ENCODE assay signal across 1 cellular context in the genomic region with DNA sequence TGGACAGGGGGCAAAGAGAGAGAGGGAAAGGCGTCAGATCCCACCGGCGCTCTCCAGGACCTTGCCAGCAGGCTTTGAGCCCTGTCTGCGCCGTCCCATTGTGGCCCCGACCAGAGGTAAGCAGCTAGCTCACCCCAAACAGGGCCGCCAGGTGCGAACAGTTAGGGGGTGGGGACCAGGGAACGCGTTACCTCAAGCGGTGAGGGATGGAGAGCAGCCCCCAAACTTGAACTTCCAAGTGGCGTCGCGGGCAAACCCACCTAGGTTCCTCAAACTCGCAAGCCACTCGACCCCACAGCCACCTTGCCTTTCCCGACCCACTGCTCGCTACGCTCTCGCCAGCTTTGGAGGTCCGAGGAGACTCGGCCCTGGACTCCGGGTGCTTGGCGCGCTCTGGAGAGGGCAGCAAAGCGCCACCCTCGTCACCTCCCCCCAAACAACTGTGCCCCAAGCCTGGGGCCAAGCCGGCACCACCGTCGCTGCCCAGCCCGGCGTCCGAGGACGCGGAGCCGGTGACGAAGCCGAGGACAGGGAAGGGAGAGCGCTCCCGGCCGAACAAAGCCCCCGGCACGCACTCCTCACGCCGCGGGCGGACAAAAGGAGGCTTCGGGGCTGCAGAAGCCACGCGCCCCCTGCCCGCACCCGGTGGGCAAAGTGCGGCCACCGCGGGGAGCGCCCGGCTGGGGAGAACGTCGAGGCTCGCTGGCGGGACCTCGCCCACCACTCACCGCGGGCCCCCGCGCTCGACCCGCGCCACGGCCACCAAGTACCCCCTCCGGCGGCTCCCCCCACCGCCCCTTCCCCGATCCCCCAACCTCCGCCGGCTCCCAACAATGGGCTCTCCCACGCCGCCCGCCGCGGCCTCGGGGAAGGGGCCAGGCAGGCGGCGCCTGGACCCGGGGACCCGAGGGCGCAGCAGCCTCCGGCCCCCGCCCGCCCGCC.
TF ChIP-seq lines count a peak whose summit lies in the region.

No MANE protein-coding gene starts in this region.

TF ChIP-seq in K562, 482 proteins besides CTCF, POLR2A, EP300 and RAD21 (continued from another document and continues in another):
- TF ChIP-seq, protein P1, sequence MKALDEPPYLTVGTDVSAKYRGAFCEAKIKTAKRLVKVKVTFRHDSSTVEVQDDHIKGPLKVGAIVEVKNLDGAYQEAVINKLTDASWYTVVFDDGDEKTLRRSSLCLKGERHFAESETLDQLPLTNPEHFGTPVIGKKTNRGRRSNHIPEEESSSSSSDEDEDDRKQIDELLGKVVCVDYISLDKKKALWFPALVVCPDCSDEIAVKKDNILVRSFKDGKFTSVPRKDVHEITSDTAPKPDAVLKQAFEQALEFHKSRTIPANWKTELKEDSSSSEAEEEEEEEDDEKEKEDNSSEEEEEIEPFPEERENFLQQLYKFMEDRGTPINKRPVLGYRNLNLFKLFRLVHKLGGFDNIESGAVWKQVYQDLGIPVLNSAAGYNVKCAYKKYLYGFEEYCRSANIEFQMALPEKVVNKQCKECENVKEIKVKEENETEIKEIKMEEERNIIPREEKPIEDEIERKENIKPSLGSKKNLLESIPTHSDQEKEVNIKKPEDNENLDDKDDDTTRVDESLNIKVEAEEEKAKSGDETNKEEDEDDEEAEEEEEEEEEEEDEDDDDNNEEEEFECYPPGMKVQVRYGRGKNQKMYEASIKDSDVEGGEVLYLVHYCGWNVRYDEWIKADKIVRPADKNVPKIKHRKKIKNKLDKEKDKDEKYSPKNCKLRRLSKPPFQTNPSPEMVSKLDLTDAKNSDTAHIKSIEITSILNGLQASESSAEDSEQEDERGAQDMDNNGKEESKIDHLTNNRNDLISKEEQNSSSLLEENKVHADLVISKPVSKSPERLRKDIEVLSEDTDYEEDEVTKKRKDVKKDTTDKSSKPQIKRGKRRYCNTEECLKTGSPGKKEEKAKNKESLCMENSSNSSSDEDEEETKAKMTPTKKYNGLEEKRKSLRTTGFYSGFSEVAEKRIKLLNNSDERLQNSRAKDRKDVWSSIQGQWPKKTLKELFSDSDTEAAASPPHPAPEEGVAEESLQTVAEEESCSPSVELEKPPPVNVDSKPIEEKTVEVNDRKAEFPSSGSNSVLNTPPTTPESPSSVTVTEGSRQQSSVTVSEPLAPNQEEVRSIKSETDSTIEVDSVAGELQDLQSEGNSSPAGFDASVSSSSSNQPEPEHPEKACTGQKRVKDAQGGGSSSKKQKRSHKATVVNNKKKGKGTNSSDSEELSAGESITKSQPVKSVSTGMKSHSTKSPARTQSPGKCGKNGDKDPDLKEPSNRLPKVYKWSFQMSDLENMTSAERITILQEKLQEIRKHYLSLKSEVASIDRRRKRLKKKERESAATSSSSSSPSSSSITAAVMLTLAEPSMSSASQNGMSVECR (CRISPR knock-in tag; IDR thresholded peaks at IDR 0.05): peak; percentile 73
- peak; percentile 76 for TF ChIP-seq WHSC1 (IDR thresholded peaks at IDR 0.05; ENCODE audit: low read length)
- no peak for TF ChIP-seq DIDO1 (tag; IDR thresholded peaks at IDR 0.05; ENCODE audit: low read depth)
- 0 out of 4 replicates have a peak, but pooled peaks of 1 of the 2 experiments have one; percentile 32 for TF ChIP-seq TEAD1 (CRISPR knock-in tag; IDR thresholded peaks at IDR 0.05)
- TF ChIP-seq L3MBTL2 (IDR thresholded peaks at IDR 0.05): peak; percentile 48
- TF ChIP-seq, protein P2, sequence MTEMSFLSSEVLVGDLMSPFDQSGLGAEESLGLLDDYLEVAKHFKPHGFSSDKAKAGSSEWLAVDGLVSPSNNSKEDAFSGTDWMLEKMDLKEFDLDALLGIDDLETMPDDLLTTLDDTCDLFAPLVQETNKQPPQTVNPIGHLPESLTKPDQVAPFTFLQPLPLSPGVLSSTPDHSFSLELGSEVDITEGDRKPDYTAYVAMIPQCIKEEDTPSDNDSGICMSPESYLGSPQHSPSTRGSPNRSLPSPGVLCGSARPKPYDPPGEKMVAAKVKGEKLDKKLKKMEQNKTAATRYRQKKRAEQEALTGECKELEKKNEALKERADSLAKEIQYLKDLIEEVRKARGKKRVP (CRISPR knock-in tag; IDR thresholded peaks at IDR 0.05): no peak
- TF ChIP-seq NFYB (IDR thresholded peaks at IDR 0.05; ENCODE audit: extremely low read depth, insufficient read length): no peak
- TF ChIP-seq, protein P3, sequence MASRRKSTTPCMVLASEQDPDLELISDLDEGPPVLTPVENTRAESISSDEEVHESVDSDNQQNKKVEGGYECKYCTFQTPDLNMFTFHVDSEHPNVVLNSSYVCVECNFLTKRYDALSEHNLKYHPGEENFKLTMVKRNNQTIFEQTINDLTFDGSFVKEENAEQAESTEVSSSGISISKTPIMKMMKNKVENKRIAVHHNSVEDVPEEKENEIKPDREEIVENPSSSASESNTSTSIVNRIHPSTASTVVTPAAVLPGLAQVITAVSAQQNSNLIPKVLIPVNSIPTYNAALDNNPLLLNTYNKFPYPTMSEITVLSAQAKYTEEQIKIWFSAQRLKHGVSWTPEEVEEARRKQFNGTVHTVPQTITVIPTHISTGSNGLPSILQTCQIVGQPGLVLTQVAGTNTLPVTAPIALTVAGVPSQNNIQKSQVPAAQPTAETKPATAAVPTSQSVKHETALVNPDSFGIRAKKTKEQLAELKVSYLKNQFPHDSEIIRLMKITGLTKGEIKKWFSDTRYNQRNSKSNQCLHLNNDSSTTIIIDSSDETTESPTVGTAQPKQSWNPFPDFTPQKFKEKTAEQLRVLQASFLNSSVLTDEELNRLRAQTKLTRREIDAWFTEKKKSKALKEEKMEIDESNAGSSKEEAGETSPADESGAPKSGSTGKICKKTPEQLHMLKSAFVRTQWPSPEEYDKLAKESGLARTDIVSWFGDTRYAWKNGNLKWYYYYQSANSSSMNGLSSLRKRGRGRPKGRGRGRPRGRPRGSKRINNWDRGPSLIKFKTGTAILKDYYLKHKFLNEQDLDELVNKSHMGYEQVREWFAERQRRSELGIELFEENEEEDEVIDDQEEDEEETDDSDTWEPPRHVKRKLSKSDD (conservative IDR thresholded peaks at IDR 0.05; ENCODE audit: low read length): no peak
- no peak for TF ChIP-seq NEUROD1 (IDR thresholded peaks at IDR 0.05; ENCODE audit: borderline replicate concordance, low read depth, low read length, partially characterized antibody)
- TF ChIP-seq MED1 (CRISPR knock-in tag; IDR thresholded peaks at IDR 0.05; ENCODE audit: borderline replicate concordance): no peak
- no peak for TF ChIP-seq KDM1A (IDR thresholded peaks at IDR 0.05)
- TF ChIP-seq, protein P4, sequence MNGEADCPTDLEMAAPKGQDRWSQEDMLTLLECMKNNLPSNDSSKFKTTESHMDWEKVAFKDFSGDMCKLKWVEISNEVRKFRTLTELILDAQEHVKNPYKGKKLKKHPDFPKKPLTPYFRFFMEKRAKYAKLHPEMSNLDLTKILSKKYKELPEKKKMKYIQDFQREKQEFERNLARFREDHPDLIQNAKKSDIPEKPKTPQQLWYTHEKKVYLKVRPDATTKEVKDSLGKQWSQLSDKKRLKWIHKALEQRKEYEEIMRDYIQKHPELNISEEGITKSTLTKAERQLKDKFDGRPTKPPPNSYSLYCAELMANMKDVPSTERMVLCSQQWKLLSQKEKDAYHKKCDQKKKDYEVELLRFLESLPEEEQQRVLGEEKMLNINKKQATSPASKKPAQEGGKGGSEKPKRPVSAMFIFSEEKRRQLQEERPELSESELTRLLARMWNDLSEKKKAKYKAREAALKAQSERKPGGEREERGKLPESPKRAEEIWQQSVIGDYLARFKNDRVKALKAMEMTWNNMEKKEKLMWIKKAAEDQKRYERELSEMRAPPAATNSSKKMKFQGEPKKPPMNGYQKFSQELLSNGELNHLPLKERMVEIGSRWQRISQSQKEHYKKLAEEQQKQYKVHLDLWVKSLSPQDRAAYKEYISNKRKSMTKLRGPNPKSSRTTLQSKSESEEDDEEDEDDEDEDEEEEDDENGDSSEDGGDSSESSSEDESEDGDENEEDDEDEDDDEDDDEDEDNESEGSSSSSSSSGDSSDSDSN (IDR thresholded peaks at IDR 0.05; ENCODE audit: borderline replicate concordance in 1 of 2, low read depth in 2 of 2, low read length in 2 of 2): peak in 1 of 2 experiments; percentile 19; a peak in 1 of 4 replicates
- no peak for TF ChIP-seq BDP1 (IDR thresholded peaks at IDR 0.05; ENCODE audit: insufficient read depth, insufficient read length)
- TF ChIP-seq ZBED1 (IDR thresholded peaks at IDR 0.05): no peak
- TF ChIP-seq, protein P5, sequence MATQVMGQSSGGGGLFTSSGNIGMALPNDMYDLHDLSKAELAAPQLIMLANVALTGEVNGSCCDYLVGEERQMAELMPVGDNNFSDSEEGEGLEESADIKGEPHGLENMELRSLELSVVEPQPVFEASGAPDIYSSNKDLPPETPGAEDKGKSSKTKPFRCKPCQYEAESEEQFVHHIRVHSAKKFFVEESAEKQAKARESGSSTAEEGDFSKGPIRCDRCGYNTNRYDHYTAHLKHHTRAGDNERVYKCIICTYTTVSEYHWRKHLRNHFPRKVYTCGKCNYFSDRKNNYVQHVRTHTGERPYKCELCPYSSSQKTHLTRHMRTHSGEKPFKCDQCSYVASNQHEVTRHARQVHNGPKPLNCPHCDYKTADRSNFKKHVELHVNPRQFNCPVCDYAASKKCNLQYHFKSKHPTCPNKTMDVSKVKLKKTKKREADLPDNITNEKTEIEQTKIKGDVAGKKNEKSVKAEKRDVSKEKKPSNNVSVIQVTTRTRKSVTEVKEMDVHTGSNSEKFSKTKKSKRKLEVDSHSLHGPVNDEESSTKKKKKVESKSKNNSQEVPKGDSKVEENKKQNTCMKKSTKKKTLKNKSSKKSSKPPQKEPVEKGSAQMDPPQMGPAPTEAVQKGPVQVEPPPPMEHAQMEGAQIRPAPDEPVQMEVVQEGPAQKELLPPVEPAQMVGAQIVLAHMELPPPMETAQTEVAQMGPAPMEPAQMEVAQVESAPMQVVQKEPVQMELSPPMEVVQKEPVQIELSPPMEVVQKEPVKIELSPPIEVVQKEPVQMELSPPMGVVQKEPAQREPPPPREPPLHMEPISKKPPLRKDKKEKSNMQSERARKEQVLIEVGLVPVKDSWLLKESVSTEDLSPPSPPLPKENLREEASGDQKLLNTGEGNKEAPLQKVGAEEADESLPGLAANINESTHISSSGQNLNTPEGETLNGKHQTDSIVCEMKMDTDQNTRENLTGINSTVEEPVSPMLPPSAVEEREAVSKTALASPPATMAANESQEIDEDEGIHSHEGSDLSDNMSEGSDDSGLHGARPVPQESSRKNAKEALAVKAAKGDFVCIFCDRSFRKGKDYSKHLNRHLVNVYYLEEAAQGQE (CRISPR knock-in tag; IDR thresholded peaks at IDR 0.05; ENCODE audit: low read depth): no peak
- no peak for TF ChIP-seq MYC (IDR thresholded peaks at IDR 0.05; ENCODE audit: low read depth, low read length)
- TF ChIP-seq MYC (CRISPR knock-in tag; IDR thresholded peaks at IDR 0.05; ENCODE audit: borderline replicate concordance, low read depth): 0 out of 2 replicates have a peak, but pooled peaks have one; percentile 31
- TF ChIP-seq EGR1 (conservative IDR thresholded peaks at IDR 0.05): no peak
- TF ChIP-seq ZNF408 (CRISPR knock-in tag; IDR thresholded peaks at IDR 0.05; ENCODE audit: low read depth): no peak
- TF ChIP-seq DDX20 (tag; IDR thresholded peaks at IDR 0.05; ENCODE audit: low read depth): no peak
- no peak for TF ChIP-seq ZNF23 (CRISPR knock-in tag; IDR thresholded peaks at IDR 0.05)
- TF ChIP-seq, protein P6, sequence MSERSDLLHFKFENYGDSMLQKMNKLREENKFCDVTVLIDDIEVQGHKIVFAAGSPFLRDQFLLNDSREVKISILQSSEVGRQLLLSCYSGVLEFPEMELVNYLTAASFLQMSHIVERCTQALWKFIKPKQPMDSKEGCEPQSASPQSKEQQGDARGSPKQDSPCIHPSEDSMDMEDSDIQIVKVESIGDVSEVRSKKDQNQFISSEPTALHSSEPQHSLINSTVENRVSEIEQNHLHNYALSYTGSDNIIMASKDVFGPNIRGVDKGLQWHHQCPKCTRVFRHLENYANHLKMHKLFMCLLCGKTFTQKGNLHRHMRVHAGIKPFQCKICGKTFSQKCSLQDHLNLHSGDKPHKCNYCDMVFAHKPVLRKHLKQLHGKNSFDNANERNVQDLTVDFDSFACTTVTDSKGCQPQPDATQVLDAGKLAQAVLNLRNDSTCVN (CRISPR knock-in tag; IDR thresholded peaks at IDR 0.05): no peak
- no peak for TF ChIP-seq ZNF175 (CRISPR knock-in tag; IDR thresholded peaks at IDR 0.05; ENCODE audit: low read depth)
- no peak for TF ChIP-seq NFIX (CRISPR knock-in tag; IDR thresholded peaks at IDR 0.05; ENCODE audit: low read depth)
- TF ChIP-seq, protein P7, sequence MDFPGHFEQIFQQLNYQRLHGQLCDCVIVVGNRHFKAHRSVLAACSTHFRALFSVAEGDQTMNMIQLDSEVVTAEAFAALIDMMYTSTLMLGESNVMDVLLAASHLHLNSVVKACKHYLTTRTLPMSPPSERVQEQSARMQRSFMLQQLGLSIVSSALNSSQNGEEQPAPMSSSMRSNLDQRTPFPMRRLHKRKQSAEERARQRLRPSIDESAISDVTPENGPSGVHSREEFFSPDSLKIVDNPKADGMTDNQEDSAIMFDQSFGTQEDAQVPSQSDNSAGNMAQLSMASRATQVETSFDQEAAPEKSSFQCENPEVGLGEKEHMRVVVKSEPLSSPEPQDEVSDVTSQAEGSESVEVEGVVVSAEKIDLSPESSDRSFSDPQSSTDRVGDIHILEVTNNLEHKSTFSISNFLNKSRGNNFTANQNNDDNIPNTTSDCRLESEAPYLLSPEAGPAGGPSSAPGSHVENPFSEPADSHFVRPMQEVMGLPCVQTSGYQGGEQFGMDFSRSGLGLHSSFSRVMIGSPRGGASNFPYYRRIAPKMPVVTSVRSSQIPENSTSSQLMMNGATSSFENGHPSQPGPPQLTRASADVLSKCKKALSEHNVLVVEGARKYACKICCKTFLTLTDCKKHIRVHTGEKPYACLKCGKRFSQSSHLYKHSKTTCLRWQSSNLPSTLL (IDR thresholded peaks at IDR 0.05): no peak
- no peak for TF ChIP-seq SMARCA5 (IDR thresholded peaks at IDR 0.05)
- no peak for TF ChIP-seq NFE2 (IDR thresholded peaks at IDR 0.05; ENCODE audit: low read depth)
- TF ChIP-seq, protein P8, sequence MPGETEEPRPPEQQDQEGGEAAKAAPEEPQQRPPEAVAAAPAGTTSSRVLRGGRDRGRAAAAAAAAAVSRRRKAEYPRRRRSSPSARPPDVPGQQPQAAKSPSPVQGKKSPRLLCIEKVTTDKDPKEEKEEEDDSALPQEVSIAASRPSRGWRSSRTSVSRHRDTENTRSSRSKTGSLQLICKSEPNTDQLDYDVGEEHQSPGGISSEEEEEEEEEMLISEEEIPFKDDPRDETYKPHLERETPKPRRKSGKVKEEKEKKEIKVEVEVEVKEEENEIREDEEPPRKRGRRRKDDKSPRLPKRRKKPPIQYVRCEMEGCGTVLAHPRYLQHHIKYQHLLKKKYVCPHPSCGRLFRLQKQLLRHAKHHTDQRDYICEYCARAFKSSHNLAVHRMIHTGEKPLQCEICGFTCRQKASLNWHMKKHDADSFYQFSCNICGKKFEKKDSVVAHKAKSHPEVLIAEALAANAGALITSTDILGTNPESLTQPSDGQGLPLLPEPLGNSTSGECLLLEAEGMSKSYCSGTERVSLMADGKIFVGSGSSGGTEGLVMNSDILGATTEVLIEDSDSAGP (CRISPR knock-in tag; IDR thresholded peaks at IDR 0.05): no peak
- no peak for TF ChIP-seq CHD2 (IDR thresholded peaks at IDR 0.05; ENCODE audit: low read depth, low read length)
- TF ChIP-seq, protein P9, sequence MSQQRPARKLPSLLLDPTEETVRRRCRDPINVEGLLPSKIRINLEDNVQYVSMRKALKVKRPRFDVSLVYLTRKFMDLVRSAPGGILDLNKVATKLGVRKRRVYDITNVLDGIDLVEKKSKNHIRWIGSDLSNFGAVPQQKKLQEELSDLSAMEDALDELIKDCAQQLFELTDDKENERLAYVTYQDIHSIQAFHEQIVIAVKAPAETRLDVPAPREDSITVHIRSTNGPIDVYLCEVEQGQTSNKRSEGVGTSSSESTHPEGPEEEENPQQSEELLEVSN (IDR thresholded peaks at IDR 0.05; ENCODE audit: borderline replicate concordance in 1 of 2, extremely low read depth in 1 of 2, insufficient read depth in 1 of 2, insufficient read length in 1 of 2, low read depth in 1 of 2, low read length in 1 of 2, poor library complexity in 1 of 2, severe bottlenecking in 1 of 2): peak; percentile 9 to 12
- no peak for TF ChIP-seq ADNP (tag; IDR thresholded peaks at IDR 0.05)
- peak; percentile 86 for TF ChIP-seq CHD1 (IDR thresholded peaks at IDR 0.05; ENCODE audit: low read length)
- no peak for TF ChIP-seq TAL1 (IDR thresholded peaks at IDR 0.05)
